Comparison of ENCODE assay signal across 21 cellular contexts in the genomic region with DNA sequence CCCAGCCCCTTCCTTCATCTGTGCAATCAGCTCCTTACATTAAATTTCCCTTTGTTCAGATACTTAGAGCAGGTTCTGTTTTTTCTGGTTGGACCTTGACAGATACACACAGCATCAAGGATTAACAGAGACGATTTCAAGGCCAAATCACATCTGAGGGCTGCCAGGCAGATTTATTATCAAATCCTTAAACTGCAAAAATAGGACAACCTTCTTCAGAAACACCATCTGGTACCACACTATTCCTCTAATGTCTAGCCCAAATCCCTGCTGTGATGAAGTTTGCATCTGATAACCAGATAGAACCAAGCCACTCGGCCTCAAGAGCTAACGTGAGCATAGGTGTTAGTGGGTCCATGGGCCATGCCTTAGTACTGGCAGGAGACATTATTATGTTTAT.
"Had no signal": no experiment of that assay in that cellular context is flagged by ENCODE, and none has a peak within 500 bp of the region (broad histone marks: within the 10 kb centered on the region; RNA-seq: fewer than 3 reads in every experiment).

No MANE protein-coding gene starts in this region.

- H3K4me3 Mint-ChIP-seq: IgD-negative memory B cell had no signal

- DNase-seq: KBM-7, MV-4-11, NCI-H1048, NCI-H1105, NCI-H1417, NCI-H1436 treated with DMSO at 0.1 percent for 48 hours, NCI-H1694, NCI-H187 treated with DMSO at 0.1 percent for 48 hours, NCI-H2029 treated with DMSO at 0.1 percent for 48 hours, NCI-H2171 treated with DMSO at 0.1 percent for 48 hours, NCI-H345, NCI-H446 treated with DMSO at 0.1 percent for 48 hours, NCI-H510A treated with DMSO at 0.1 percent for 48 hours, Right ventricle myocardium superior, RPMI8226, SIG-M5 had no signal

- H3K36me3 ChIP-seq: SJSA1 had no signal

- H3K4me3 ChIP-seq: SJSA1, SK-N-MC had no signal

- H3K27ac ChIP-seq: HL-60, SJSA1, SK-N-MC had no signal

- FAIRE-seq: RCC 7860 had no signal

- H3K9me3 ChIP-seq: SJSA1 had no signal

- H3K27me3 ChIP-seq: SJSA1 had no signal
